ENCODE assay signal across 1 cellular context in the genomic region with DNA sequence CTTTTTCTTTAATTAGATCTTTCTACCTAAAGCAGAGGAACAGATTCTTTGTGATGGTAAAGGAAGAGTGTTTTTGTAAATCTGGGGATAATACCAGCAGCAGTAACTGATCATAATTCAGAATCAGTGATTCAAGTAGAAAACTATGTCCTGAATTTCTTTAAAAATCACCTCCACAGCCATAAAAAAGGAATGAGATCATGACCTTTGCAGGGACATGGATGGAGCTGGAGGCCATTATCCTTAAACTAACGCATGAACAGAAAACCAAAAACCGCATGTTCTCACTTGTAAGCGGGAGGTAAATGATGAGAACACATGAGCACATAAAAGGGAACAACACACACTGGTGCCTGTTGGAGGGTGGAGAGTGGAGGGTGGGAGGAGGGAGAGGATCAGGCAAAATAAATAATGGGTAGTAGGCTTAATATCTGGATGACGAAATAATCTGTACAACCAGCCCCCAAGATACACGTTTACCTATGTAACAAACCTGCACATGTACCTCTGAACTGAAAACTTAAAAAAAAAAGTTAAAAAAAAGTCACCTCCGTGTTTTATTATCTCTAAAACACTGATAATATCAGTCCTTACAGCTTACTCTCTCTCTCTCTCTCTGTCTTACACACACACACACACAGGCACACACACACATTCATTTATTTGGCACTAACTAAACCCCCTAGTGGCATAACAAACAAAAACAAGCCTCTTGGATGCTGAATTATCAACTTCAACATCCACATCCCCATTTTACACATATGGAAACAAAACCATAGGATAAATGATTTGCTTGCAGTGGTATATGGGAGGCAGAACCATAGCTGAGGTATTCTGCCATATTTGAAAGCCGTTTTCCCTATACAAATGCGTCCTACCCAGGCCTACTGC.
A peak's percentile ranks its signal among the peaks of the same experiment; 100 is the strongest.
TF ChIP-seq lines count a peak whose summit lies in the region.

No MANE protein-coding gene starts in this region.

TF ChIP-seq in HepG2, 621 proteins besides CTCF, POLR2A, EP300 and RAD21:
- TF ChIP-seq ZNF605 (CRISPR knock-in tag; IDR thresholded peaks at IDR 0.05) = no peak
- peak; percentile 49; the same call in 1 of the 2 replicates for TF ChIP-seq ATF7 (IDR thresholded peaks at IDR 0.05)
- TF ChIP-seq ATF7 (CRISPR knock-in tag; IDR thresholded peaks at IDR 0.05) = no peak
